1 cellular context compared by ENCODE assay signal in the genomic region with DNA sequence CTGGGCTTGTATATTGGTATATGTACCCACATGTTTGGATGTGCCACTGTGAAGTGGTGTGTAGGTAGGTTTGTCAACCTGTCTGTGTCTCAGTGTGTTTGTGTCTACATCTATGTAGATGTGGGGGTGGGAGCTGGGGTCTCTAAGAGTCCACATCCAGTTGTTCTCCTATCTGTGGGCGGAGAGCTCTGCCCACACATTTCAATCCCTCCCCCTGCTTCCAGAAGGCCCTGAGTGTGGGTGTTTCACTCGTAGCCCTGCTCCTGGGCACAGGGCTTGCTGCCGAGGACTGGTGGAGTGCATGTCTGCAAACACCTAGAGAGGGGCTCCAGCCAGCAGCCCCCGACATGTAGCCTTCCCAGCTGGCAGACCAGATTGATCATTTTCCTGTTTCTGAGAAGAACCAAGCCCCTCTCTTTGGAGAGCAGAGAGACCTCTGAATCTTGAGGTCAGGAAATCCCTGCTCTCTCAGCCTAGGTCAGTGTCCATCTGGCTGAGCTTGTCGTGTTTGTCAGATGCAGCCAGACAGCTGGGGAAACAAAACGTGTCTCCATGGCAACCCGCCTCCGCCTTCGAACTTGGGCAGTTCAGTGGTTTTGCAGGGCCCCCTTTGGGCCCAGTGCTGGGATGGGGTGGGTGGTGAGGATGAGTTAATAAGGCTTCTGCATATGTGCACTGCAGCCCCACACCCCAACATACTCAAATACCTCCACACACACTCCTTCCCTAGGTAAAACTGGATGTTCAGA.
TF ChIP-seq lines count a peak whose summit lies in the region.

No MANE protein-coding gene starts in this region.

TF ChIP-seq in H1, 55 proteins besides CTCF, POLR2A, EP300 and RAD21:
- TF ChIP-seq SIN3A (conservative IDR thresholded peaks at IDR 0.05 in 1 of 2, IDR thresholded peaks at IDR 0.05 in 1 of 2; ENCODE audit: low read depth in 1 of 2, low read length in 2 of 2): peak; percentile 66 to 87; a peak in 2 of 4 replicates
- TF ChIP-seq, protein P1, sequence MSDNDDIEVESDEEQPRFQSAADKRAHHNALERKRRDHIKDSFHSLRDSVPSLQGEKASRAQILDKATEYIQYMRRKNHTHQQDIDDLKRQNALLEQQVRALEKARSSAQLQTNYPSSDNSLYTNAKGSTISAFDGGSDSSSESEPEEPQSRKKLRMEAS (IDR thresholded peaks at IDR 0.05): no peak
- no peak for TF ChIP-seq SIRT6 (IDR thresholded peaks at IDR 0.05; ENCODE audit: low read length)
